8 cellular contexts compared by ENCODE assay signal in the genomic region with DNA sequence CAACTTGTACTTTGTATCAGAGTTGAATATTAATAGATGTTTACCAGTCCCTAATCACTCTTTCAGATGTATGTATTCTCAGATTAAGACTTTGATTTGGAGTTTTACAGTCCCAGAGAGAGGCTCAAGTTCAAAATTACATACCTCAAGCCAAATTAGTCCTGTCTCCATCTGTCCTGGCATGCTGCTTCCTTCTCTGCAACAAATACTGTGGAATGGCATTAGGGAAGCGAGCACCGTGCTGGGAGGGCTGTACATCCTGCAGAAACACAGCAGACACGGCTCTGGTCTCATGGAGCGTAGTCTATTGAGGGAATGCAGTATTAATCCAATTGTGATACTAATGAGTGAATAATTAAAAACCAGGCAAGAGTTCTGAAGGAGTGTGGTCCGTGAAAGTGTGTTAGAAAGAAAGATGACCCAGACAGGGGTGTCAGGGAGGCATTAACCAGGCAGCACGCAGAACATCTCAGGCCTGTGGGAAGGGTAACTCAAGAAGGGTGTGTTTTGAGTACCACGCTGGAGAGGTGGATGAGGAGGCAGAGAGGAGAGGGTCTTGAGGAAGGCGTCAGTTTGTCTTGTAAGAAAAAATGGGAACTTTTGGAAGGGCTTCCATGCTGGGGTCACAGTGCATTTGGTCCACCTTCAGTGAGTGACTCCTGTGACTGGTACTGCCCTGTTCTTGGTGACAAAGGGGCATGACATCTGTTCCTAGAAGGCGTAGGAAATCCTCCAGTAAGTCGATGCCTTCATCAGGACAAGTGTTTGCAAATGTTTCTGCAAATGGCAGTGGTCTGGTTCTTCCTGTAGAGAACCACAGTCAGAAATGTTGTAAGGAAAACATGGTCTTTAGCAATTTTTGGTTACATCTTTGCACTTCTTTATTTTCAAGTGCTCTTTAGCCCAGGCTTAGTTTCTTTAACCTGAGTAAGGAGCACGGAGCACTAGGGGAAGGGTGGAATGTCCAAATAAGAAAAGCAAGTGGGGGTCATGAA. TPM values are rescaled to one million over a fixed set of nuclear protein-coding genes. Genes with fewer than 3 reads are reported as not detected.
DNase-seq lines count a peak whose midpoint lies in the region; ATAC-seq and TF ChIP-seq lines count a peak whose summit lies in the region.

No MANE protein-coding gene starts in this region.

- no peak for TF ChIP-seq CTCF in dorsolateral prefrontal cortex (IDR thresholded peaks at IDR 0.05 in 54 of 56, conservative IDR thresholded peaks at IDR 0.05 in 2 of 56; ENCODE audit: low read depth in 1 of 56, partially characterized antibody in 56 of 56)
- no peak for TF ChIP-seq CTCF in neutrophil (IDR thresholded peaks at IDR 0.05)

- H3K4me1 ChIP-seq in neutrophil (ENCODE audit: control insufficient read depth in 1 of 2, insufficient read depth in 1 of 2, low read depth in 1 of 2, low read length in 1 of 2), result peaks cover 33 to 41% of the 10 kb centered on the region in 2 experiments

- no peaks in the 10 kb centered on the region for H3K36me3 ChIP-seq in neutrophil

- intact Hi-C loops in dorsolateral prefrontal cortex (cut with DNase I), result no loop called here

- DNase-seq in GF-D8 (lab: John Stamatoyannopoulos, UW), result peak; percentile 82
- peak; percentile 58 for DNase-seq in NOMO-1 treated with DMSO at 0.1 percent for 48 hours (lab: John Stamatoyannopoulos, UW; ENCODE audit: unreplicated experiment)
- peak in 1 of 10 donors; percentile 63 for DNase-seq in dorsolateral prefrontal cortex
- DNase-seq in activated CD4-positive, CD25-positive, alpha-beta regulatory T cell treated with anti-CD3 and anti-CD28 coated beads, Interleukin-2, amount 50 U/mL, for 72 hours, result no peak
- no peak for DNase-seq in cortex of kidney (lab: John Stamatoyannopoulos, UW)
- DNase-seq in stimulated activated CD4-positive, alpha-beta T cell treated with anti-CD3 and anti-CD28 coated beads, Interleukin-4, amount 100 ng/mL, for 24 hours, result no peak

- ATAC-seq in GM18909 (IDR thresholded peaks at IDR 0.05; ENCODE audit: poor library complexity, unreplicated experiment), result no peak

- H3K27me3 ChIP-seq in dorsolateral prefrontal cortex (no peaks in the 10 kb centered on the region), neutrophil (peaks cover 72% of the 10 kb centered on the region)

- H3K9me3 ChIP-seq in neutrophil, result no peaks in the 10 kb centered on the region

- H3K27ac ChIP-seq in dorsolateral prefrontal cortex (peak overlapping the region in 55 of 59 donors; percentile 11 to 91 (median 83)), neutrophil (peak overlapping the region; percentile 26)

- H3K4me3 ChIP-seq in dorsolateral prefrontal cortex (peak overlapping the region; percentile 60 to 94 (median 80)), neutrophil (ENCODE audit: low read depth in 1 of 2, low read length in 1 of 2) (peak overlapping the region; percentile 57 to 68)

RNA-seq across cellular contexts. Expression of a gene that starts 1.6 kb away (rescaled TPM):
- 100 to 1,000 TPM in 15 of 120 experiments, 10 to 100 TPM in 105; 64.3 to 117 (median 86.8) TPM for total RNA-seq in dorsolateral prefrontal cortex

Comparison
In these comparisons a context has a peak if more than half of its experiments do, and no peak if none do; other contexts are left out.
1. DNase-seq: peak in GF-D8 (single experiment) and NOMO-1 treated with DMSO at 0.1 percent for 48 hours (single experiment); none in activated CD4-positive, CD25-positive, alpha-beta regulatory T cell treated with anti-CD3 and anti-CD28 coated beads, Interleukin-2, amount 50 U/mL, for 72 hours (single experiment), cortex of kidney (single experiment) and stimulated activated CD4-positive, alpha-beta T cell treated with anti-CD3 and anti-CD28 coated beads, Interleukin-4, amount 100 ng/mL, for 24 hours (single experiment).